ENCODE assay signal across 8 cellular contexts in genomic region chr9:107489144-107489673, GRCh38. TPM values are rescaled to one million over a fixed set of nuclear protein-coding genes. Genes with fewer than 3 reads are reported as not detected.
DNase-seq lines count a peak whose midpoint lies in the region; ATAC-seq and TF ChIP-seq lines count a peak whose summit lies in the region.

No MANE protein-coding gene starts in this region.

- H3K4me1 ChIP-seq in right atrium auricular region, result peaks cover 0 to 25% of the 10 kb centered on the region in 2 donors
- H3K4me1 ChIP-seq in skeletal muscle satellite cell (ENCODE audit: control insufficient read depth, insufficient read depth, low read length), result peaks cover 43% of the 10 kb centered on the region

- H3K27me3 ChIP-seq in right atrium auricular region (no peaks in the 10 kb centered on the region), skeletal muscle satellite cell (ENCODE audit: control insufficient read depth, insufficient read depth, low read length) (no peaks in the 10 kb centered on the region)

- H3K36me3 ChIP-seq in right atrium auricular region (peaks cover 41% of the 10 kb centered on the region), skeletal muscle satellite cell (ENCODE audit: insufficient read depth, low read length) (peaks cover 27% of the 10 kb centered on the region)

- peaks cover 58% of the 10 kb centered on the region for H3K27me3 Mint-ChIP-seq in activated CD4-positive, alpha-beta T cell treated with anti-CD3 and anti-CD28 coated beads, Interleukin-2, amount 10 ng/mL, durations not matched to agents 7 days and 5 days

- ATAC-seq in HG02943 (IDR thresholded peaks at IDR 0.05; ENCODE audit: low read depth, unreplicated experiment), result peak; percentile 38

- H3K4me3 ChIP-seq in right atrium auricular region, result peak overlapping the region; percentile 76 to 79
- H3K4me3 ChIP-seq in skeletal muscle satellite cell (ENCODE audit: low read length), result peak overlapping the region; percentile 95

- CTCF ChIA-PET in activated CD4-positive, alpha-beta T cell treated with anti-CD3 and anti-CD28 coated beads, Interleukin-2, amount 10 ng/mL, durations not matched to agents 7 days and 5 days (lab: Charles Lee), result interaction anchor here (2.1 kb wide), 1 partner anchor 64 kb away, joined by 5 read pairs; no protein-coding TSS in a partner anchor

- H3K4me3 Mint-ChIP-seq in activated CD4-positive, alpha-beta T cell treated with anti-CD3 and anti-CD28 coated beads, Interleukin-2, amount 10 ng/mL, durations not matched to agents 7 days and 5 days, result peak overlapping the region; percentile 44

- no peak for TF ChIP-seq CTCF in VCaP (conservative IDR thresholded peaks at IDR 0.05)
- no peak for TF ChIP-seq CTCF in right atrium auricular region (IDR thresholded peaks at IDR 0.05)

- no peak overlapping the region for H3K27ac Mint-ChIP-seq in activated CD4-positive, alpha-beta T cell treated with anti-CD3 and anti-CD28 coated beads, Interleukin-2, amount 10 ng/mL, durations not matched to agents 7 days and 5 days

- POLR2A ChIA-PET in activated CD4-positive, alpha-beta T cell treated with anti-CD3 and anti-CD28 coated beads, Interleukin-2, amount 10 ng/mL, durations not matched to agents 7 days and 5 days (lab: Charles Lee), result no interaction called here

- peak overlapping the region; percentile 79 for H3K27ac ChIP-seq in VCaP
- peak overlapping the region; percentile 96 to 97 for H3K27ac ChIP-seq in right atrium auricular region

- H3K36me3 Mint-ChIP-seq in activated CD4-positive, alpha-beta T cell treated with anti-CD3 and anti-CD28 coated beads, Interleukin-2, amount 10 ng/mL, durations not matched to agents 7 days and 5 days (ENCODE audit: low read depth), result no peaks in the 10 kb centered on the region

- H3K4me2 ChIP-seq in skeletal muscle satellite cell (ENCODE audit: low read length), result peak overlapping the region; percentile 97

- no peak for DNase-seq in activated CD4-positive, alpha-beta T cell treated with anti-CD3 and anti-CD28 coated beads, Interleukin-2, amount 10 ng/mL, durations not matched to agents 7 days and 5 days
- no peak for DNase-seq in activated CD4-positive, alpha-beta T cell treated with anti-CD3 and anti-CD28 coated beads, Interleukin-2, amount 50 U/mL, for 48 hours
- no peak for DNase-seq in right atrium auricular region (ENCODE audit: low spot score)
- no peak for DNase-seq in D341Med (ENCODE audit: low spot score)
- DNase-seq in dedifferentiated amniotic fluid mesenchymal stem cell (ENCODE audit: extremely low spot score), result no peak

- H3K4me1 Mint-ChIP-seq in activated CD4-positive, alpha-beta T cell treated with anti-CD3 and anti-CD28 coated beads, Interleukin-2, amount 10 ng/mL, durations not matched to agents 7 days and 5 days, result peaks cover 18% of the 10 kb centered on the region

- no peaks in the 10 kb centered on the region for H3K9me3 ChIP-seq in right atrium auricular region
- no peaks in the 10 kb centered on the region for H3K9me3 ChIP-seq in skeletal muscle satellite cell (replicated peaks; ENCODE audit: low read length)

- no peaks in the 10 kb centered on the region for H3K9me3 Mint-ChIP-seq in activated CD4-positive, alpha-beta T cell treated with anti-CD3 and anti-CD28 coated beads, Interleukin-2, amount 10 ng/mL, durations not matched to agents 7 days and 5 days

- peak overlapping the region; percentile 95 for H3K9ac ChIP-seq in skeletal muscle satellite cell (ENCODE audit: low read depth, low read length)

RNA-seq across cellular contexts. Expression of gene KLF4, which starts 0.4 kb away (rescaled TPM):
- under 1 TPM; 0.25 to 0.42 TPM for total RNA-seq in activated CD4-positive, alpha-beta T cell treated with anti-CD3 and anti-CD28 coated beads, Interleukin-2, amount 10 ng/mL, durations not matched to agents 7 days and 5 days
- 10 to 100 TPM; 62.9 to 95.5 TPM for total RNA-seq in right atrium auricular region
- 16.7 and 26.2 TPM in 2 replicates for total RNA-seq in skeletal muscle satellite cell (2012; rRNA removed)

Comparison
In these comparisons a context has a peak if more than half of its experiments do, and no peak if none do; other contexts are left out.
1. RNA of gene KLF4, which starts 0.4 kb away (total RNA-seq): 62.9 to 95.5 TPM in right atrium auricular region; 0.25 to 0.42 TPM in activated CD4-positive, alpha-beta T cell treated with anti-CD3 and anti-CD28 coated beads, Interleukin-2, amount 10 ng/mL, durations not matched to agents 7 days and 5 days; every median in the first group is over 10 times any median in the second.